ENCODE assay signal across 17 cellular contexts in the genomic region with DNA sequence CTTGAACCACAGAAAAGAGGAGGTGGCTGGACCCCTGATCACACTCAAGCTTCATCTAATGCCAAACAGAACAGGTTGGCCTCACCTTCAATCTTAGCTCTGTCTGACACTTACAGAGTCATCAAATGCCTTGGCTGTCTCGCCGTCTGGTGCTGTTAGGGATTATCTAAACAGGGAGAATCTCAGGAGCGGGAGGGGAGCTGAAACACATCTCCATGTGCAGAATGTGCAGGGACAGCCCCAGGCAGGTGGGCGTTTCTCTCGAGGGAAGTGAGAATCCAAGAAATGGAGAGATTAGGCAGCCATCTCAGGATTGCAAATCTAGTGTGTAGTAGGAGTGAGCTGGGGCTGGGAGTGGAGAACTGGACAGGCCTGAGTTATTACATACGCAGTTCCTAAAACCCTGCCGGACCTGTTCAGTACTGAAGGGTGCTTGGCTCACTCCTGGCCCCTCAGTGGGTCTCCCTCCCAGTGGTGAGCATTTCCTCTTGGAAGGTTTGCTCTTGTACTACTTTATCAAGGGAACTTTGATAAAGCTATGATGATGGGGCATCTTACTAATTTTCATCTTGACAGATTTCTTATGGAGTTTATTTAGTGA.
"Had no signal": no experiment of that assay in that cellular context is flagged by ENCODE, and none has a peak within 500 bp of the region (broad histone marks: within the 10 kb centered on the region; RNA-seq: fewer than 3 reads in every experiment).

No MANE protein-coding gene starts in this region.

- H3K27me3 ChIP-seq: gastroesophageal sphincter had no signal

- H3K36me3 Mint-ChIP-seq: activated naive CD8-positive, alpha-beta T cell treated with anti-CD3 and anti-CD28 coated beads, Interleukin-2, amount 10 ng/mL, durations not matched to agents 7 days and 5 days; memory B cell; naive thymus-derived CD4-positive, alpha-beta T cell had no signal

- H3K27ac Mint-ChIP-seq: activated naive CD4-positive, alpha-beta T cell treated with anti-CD3 and anti-CD28 coated beads for 36 hours; activated naive CD8-positive, alpha-beta T cell treated with anti-CD3 and anti-CD28 coated beads, Interleukin-2, amount 10 ng/mL, durations not matched to agents 7 days and 5 days; activated T-cell treated with anti-CD3 and anti-CD28 coated beads, Interleukin-2, amount 50 U/mL, for 72 hours; effector memory CD8-positive, alpha-beta T cell; memory B cell; naive thymus-derived CD4-positive, alpha-beta T cell had no signal

- H3K27ac ChIP-seq: esophagus muscularis mucosa, gastroesophageal sphincter, prostate gland had no signal

- H3K4me1 ChIP-seq: prostate gland had no signal

- H3K4me3 ChIP-seq: esophagus muscularis mucosa, gastroesophageal sphincter, prostate gland had no signal

- DNase-seq: activated CD4-positive, alpha-beta T cell treated with anti-CD3 and anti-CD28 coated beads, Interleukin-2, amount 50 U/mL, for 4 hours; activated effector memory CD4-positive, alpha-beta T cell treated with Interleukin-2 at 50 U/mL for 16 hours; activated naive CD4-positive, alpha-beta T cell treated with anti-CD3 and anti-CD28 coated beads for 36 hours; activated naive CD8-positive, alpha-beta T cell treated with anti-CD3 and anti-CD28 coated beads, Interleukin-2, amount 10 ng/mL, durations not matched to agents 7 days and 5 days; activated T-cell treated with anti-CD3 and anti-CD28 coated beads, Interleukin-2, amount 50 U/mL, for 72 hours; amniotic stem cell; effector memory CD8-positive, alpha-beta T cell; left cardiac atrium; naive thymus-derived CD4-positive, alpha-beta T cell; stimulated activated CD4-positive, alpha-beta T cell treated with anti-CD3 and anti-CD28 coated beads, Interleukin-4, amount 100 ng/mL, for 1 hour; stimulated activated naive CD4-positive, alpha-beta T cell treated with Interleukin-2 at 50 U/mL for 16 hours; T-helper 1 cell had no signal

- H3K4me3 Mint-ChIP-seq: activated naive CD4-positive, alpha-beta T cell treated with anti-CD3 and anti-CD28 coated beads for 36 hours; activated naive CD8-positive, alpha-beta T cell treated with anti-CD3 and anti-CD28 coated beads, Interleukin-2, amount 10 ng/mL, durations not matched to agents 7 days and 5 days; activated T-cell treated with anti-CD3 and anti-CD28 coated beads, Interleukin-2, amount 50 U/mL, for 72 hours; effector memory CD8-positive, alpha-beta T cell; memory B cell; naive thymus-derived CD4-positive, alpha-beta T cell; neural crest cell had no signal

- H3K9me3 ChIP-seq: esophagus muscularis mucosa, gastroesophageal sphincter, prostate gland had no signal

- H3K9me3 Mint-ChIP-seq: activated naive CD4-positive, alpha-beta T cell treated with anti-CD3 and anti-CD28 coated beads for 36 hours; activated naive CD8-positive, alpha-beta T cell treated with anti-CD3 and anti-CD28 coated beads, Interleukin-2, amount 10 ng/mL, durations not matched to agents 7 days and 5 days; activated T-cell treated with anti-CD3 and anti-CD28 coated beads, Interleukin-2, amount 50 U/mL, for 72 hours; effector memory CD8-positive, alpha-beta T cell; memory B cell; neural crest cell had no signal

- ATAC-seq: activated T-cell treated with anti-CD3 and anti-CD28 coated beads, Interleukin-2, amount 50 U/mL, for 72 hours; effector memory CD8-positive, alpha-beta T cell; gastroesophageal sphincter; left cardiac atrium; naive thymus-derived CD4-positive, alpha-beta T cell had no signal

- H3K36me3 ChIP-seq: esophagus muscularis mucosa, gastroesophageal sphincter, prostate gland had no signal

- H3K4me1 Mint-ChIP-seq: activated naive CD8-positive, alpha-beta T cell treated with anti-CD3 and anti-CD28 coated beads, Interleukin-2, amount 10 ng/mL, durations not matched to agents 7 days and 5 days; memory B cell; naive thymus-derived CD4-positive, alpha-beta T cell; neural crest cell had no signal
